9 cellular contexts compared by ENCODE assay signal in genomic region chr15:28789401-28790114, GRCh38. TPM values are rescaled to one million over a fixed set of nuclear protein-coding genes. Genes with fewer than 3 reads are reported as not detected.
DNase-seq lines count a peak whose midpoint lies in the region; ATAC-seq and TF ChIP-seq lines count a peak whose summit lies in the region.
"Not testable (repeated sequence)": the region's sequence is repeated elsewhere in the genome, so short reads cannot be mapped to it uniquely, and the experiment has no call there.
"Had no signal": no experiment of that assay in that cellular context is flagged by ENCODE, and none has a peak within 500 bp of the region (broad histone marks: within the 10 kb centered on the region; RNA-seq: fewer than 3 reads in every experiment).

No MANE protein-coding gene starts in this region.

- peak overlapping the region; percentile 45 for H3K4me3 ChIP-seq in HUES6 (ENCODE audit: low read depth, low read length)
- H3K4me3 ChIP-seq in fibroblast of lung (replicated peaks in 1 of 4; ENCODE audit: control extremely low read depth in 1 of 4, insufficient read depth in 1 of 4, low read depth in 3 of 4, low read length in 4 of 4), result peak overlapping the region in 1 of 4 experiments; percentile 8
- peak overlapping the region; percentile 5 for H3K4me3 ChIP-seq in skeletal muscle cell (ENCODE audit: low read depth, low read length)

- peak; percentile 45 to 60 for ATAC-seq in activated CD4-positive, CD25-positive, alpha-beta regulatory T cell treated with anti-CD3 and anti-CD28 coated beads, Interleukin-2, amount 50 U/mL, for 24 hours

- intact Hi-C loops in activated naive CD4-positive, alpha-beta T cell treated with anti-CD3 and anti-CD28 coated beads for 36 hours (cut with micrococcal nuclease), result loop anchor here (5.0 to 10.0 kb wide), 2 partner anchors 188 to 665 kb away; no protein-coding TSS in a partner anchor

- not testable (repeated sequence) for DNase-seq in AG09319 (ENCODE audit: extremely low read depth, low read depth); skeletal muscle cell (ENCODE audit: low read depth)
- peak; percentile 70 for DNase-seq in NCI-H345 treated with DMSO at 0.1 percent for 48 hours (lab: John Stamatoyannopoulos, UW; ENCODE audit: unreplicated experiment)
- peak; percentile 57 for DNase-seq in activated naive CD4-positive, alpha-beta T cell treated with anti-CD3 and anti-CD28 coated beads for 36 hours
- DNase-seq in fibroblast of lung (ENCODE audit: low read depth in 2 of 2), result peak; percentile 8 to 24
- DNase-seq in iris pigment epithelial cell (ENCODE audit: low read depth), result peak; percentile 32

- peak; percentile 5 for TF ChIP-seq CTCF in AG09319 (IDR thresholded peaks at IDR 0.05; ENCODE audit: low read depth, low read length)
- TF ChIP-seq CTCF in fibroblast of lung (conservative IDR thresholded peaks at IDR 0.05 in 1 of 2, IDR thresholded peaks at IDR 0.05 in 1 of 2; ENCODE audit: low read depth in 1 of 2, low read length in 2 of 2), result peak in 1 of 2 donors; percentile 44

- H3K27me3 ChIP-seq in HUES6 (ENCODE audit: control insufficient read depth, insufficient read depth, low read length); fibroblast of lung (ENCODE audit: control insufficient read depth, insufficient read depth, low read length): not testable (repeated sequence)

- CTCF ChIA-PET in activated naive CD4-positive, alpha-beta T cell treated with anti-CD3 and anti-CD28 coated beads for 36 hours (lab: Charles Lee), result interaction anchor here (1.1 kb wide), 1 partner anchor 300 kb away, joined by 4 read pairs; no protein-coding TSS in a partner anchor

- H4K20me1 ChIP-seq in fibroblast of lung (ENCODE audit: control insufficient read depth, extremely low read depth, insufficient read depth, low read length), result not testable (repeated sequence)

- not testable (repeated sequence) for H3K9ac ChIP-seq in HUES6 (ENCODE audit: low read length); fibroblast of lung (ENCODE audit: insufficient read depth, low read length)

- H3K4me3 Mint-ChIP-seq in activated naive CD4-positive, alpha-beta T cell treated with anti-CD3 and anti-CD28 coated beads for 36 hours, result peak overlapping the region; percentile 60

- not testable (repeated sequence) for H3K4me2 ChIP-seq in fibroblast of lung (ENCODE audit: extremely low read depth, insufficient read depth, low read length)

- peaks cover 23% of the 10 kb centered on the region for H3K27me3 Mint-ChIP-seq in activated naive CD4-positive, alpha-beta T cell treated with anti-CD3 and anti-CD28 coated beads for 36 hours (ENCODE audit: low read depth)

- H3K36me3 Mint-ChIP-seq in activated naive CD4-positive, alpha-beta T cell treated with anti-CD3 and anti-CD28 coated beads for 36 hours (ENCODE audit: low read depth), result not testable (repeated sequence)

- H3K79me2 ChIP-seq in fibroblast of lung (ENCODE audit: control insufficient read depth, insufficient read depth, low read length), result not testable (repeated sequence)

- H3K27ac ChIP-seq in HUES6 (ENCODE audit: low read depth, low read length); fibroblast of lung (ENCODE audit: insufficient read depth, low read length): not testable (repeated sequence)

- not testable (repeated sequence) for H3K9me3 Mint-ChIP-seq in activated naive CD4-positive, alpha-beta T cell treated with anti-CD3 and anti-CD28 coated beads for 36 hours

- H3K4me1 ChIP-seq in HUES6 (ENCODE audit: control insufficient read depth, insufficient read depth, low read length); fibroblast of lung (ENCODE audit: control insufficient read depth, extremely low read depth, insufficient read depth, low read length): not testable (repeated sequence)

- not testable (repeated sequence) for H3K9me3 ChIP-seq in HUES6 (ENCODE audit: control insufficient read depth, insufficient read depth, low read depth, low read length); fibroblast of lung (ENCODE audit: control insufficient read depth, insufficient read depth, low read depth, low read length)

- H3K4me1 Mint-ChIP-seq in activated naive CD4-positive, alpha-beta T cell treated with anti-CD3 and anti-CD28 coated beads for 36 hours (ENCODE audit: low read depth), result not testable (repeated sequence)

- H2AFZ ChIP-seq in fibroblast of lung (ENCODE audit: low read length), result not testable (repeated sequence)

- not testable (repeated sequence) for H3K36me3 ChIP-seq in HUES6 (ENCODE audit: control insufficient read depth, insufficient read depth, low read length); fibroblast of lung (ENCODE audit: control insufficient read depth, insufficient read depth, low read length)

- not testable (repeated sequence) for H3K27ac Mint-ChIP-seq in activated naive CD4-positive, alpha-beta T cell treated with anti-CD3 and anti-CD28 coated beads for 36 hours

RNA-seq across cellular contexts. Expression of gene GOLGA6L7, which starts 58.9 kb away (rescaled TPM):
- total RNA-seq in activated naive CD4-positive, alpha-beta T cell treated with anti-CD3 and anti-CD28 coated beads for 36 hours, result not detected
- total RNA-seq in fibroblast of lung, result not detected in 2 replicates
- polyA plus RNA-seq in fibroblast of lung, result not detected in 2 replicates
- not detected in 2 replicates for polyA plus RNA-seq in fibroblast of lung (2012)
- polyA minus RNA-seq in fibroblast of lung (ENCODE audit: low replicate concordance), result not detected in 2 replicates
- total RNA-seq: RPMI7951 had no signal
